ENCODE assay signal across 8 cellular contexts in the genomic region with DNA sequence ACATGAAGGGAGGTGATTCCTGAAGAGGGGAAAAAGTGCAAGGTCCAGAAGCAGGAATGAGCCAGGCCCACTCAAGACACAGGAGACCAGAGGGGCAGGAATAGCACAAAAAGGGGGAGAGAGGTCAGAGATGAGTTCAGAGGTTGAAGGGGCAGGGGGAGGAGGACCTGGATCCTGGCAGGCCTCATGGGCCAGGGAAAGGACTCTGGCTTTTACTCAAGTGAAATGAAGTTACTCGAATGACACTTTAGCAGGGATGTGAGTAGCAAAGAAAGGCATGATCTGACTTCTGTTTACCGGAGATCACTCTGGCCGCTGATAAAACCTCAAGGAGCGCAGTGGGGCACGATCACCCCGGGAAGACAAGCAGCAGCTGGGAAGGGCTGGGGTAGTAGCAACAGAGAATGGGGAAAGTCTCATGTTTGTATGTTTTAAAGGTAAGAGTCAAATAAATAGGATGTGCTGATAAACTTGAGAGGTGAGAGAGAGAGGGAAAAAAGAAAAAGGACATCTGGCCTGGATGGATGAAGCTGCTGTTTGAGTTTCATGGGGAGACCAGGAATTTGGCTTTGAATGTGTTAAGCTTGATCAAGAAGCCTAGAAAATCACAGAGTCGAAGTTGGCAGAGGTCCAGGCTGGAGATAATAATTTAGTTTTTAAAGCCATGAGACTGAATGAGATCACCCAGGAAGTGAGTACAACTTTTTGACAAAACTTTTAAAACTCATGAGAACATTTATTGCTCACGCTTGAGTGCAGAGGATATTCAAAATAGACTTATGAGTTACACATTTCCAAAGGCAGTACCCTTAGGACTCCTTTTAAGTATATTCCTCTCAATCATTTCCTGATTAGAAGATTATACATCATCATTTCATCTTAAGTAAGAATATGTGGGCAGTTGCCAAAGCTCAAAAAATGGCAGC.
DNase-seq lines count a peak whose midpoint lies in the region; FAIRE-seq and TF ChIP-seq lines count a peak whose summit lies in the region.

No MANE protein-coding gene starts in this region.

- DNase-seq in GM04503 (ENCODE audit: low read depth) (peak; percentile 62), OCI-LY7 (ENCODE audit: low spot score) (no peak), retinal pigment epithelial cell (ENCODE audit: low read depth) (peak; percentile 86), NCI-H128 (lab: John Stamatoyannopoulos, UW; ENCODE audit: unreplicated experiment) (no peak), NCI-H2081 (lab: John Stamatoyannopoulos, UW) (no peak), frontal cortex (ENCODE audit: low spot score in 2 of 2) (no peak)
- no peak for DNase-seq in effector CD4-positive, alpha-beta T cell

- FAIRE-seq in frontal cortex (lab: Jason Lieb, UNC) = no peak

- no peaks in the 10 kb centered on the region for H3K27me3 ChIP-seq in esophagus (ENCODE audit: control insufficient read depth in 1 of 2, insufficient read depth in 2 of 2, low read length in 2 of 2)

- no peaks in the 10 kb centered on the region for H3K9me2 ChIP-seq in OCI-LY7 (ENCODE audit: insufficient read depth, low read length)

- peaks cover 27% of the 10 kb centered on the region; the same call in 1 of the 2 replicates for H3K79me2 ChIP-seq in OCI-LY7 (ENCODE audit: insufficient read depth, low read depth, low read length)

- 39 to 48% methylated on average over 8 of the region's 8 CpGs for WGBS in esophagus, 2 donors

- H2AFZ ChIP-seq in OCI-LY7 (ENCODE audit: low read length) = no peak overlapping the region

- POLR2A ChIA-PET in OCI-LY7 (lab: Charles Lee) = interaction anchor here (0.6 to 1.7 kb wide), 9 partner anchors 10 to 116 kb away, joined by 3 to 6 read pairs (median 3); no protein-coding TSS in a partner anchor

- H3K4me2 ChIP-seq in OCI-LY7 (ENCODE audit: low read length) = peak overlapping the region; percentile 23; the same call in 1 of the 2 replicates

- peaks cover 36% of the 10 kb centered on the region for H3K4me1 ChIP-seq in OCI-LY7 (ENCODE audit: insufficient read depth, low read length, poor library complexity, severe bottlenecking)
- H3K4me1 ChIP-seq in esophagus (ENCODE audit: control insufficient read depth in 2 of 2, insufficient read depth in 2 of 2, low read length in 1 of 2) = peaks cover 6 to 11% of the 10 kb centered on the region in 2 donors

- TF ChIP-seq CTCF in OCI-LY7 (conservative IDR thresholded peaks at IDR 0.05; ENCODE audit: low read length) = no peak
- no peak for TF ChIP-seq CTCF in retinal pigment epithelial cell (conservative IDR thresholded peaks at IDR 0.05; ENCODE audit: low read depth, low read length)

- no TSS peak for BruUV-seq in OCI-LY7 (replicated peaks; lab: Mats Ljungman, UMichigan)

- H3K36me3 ChIP-seq in OCI-LY7 (ENCODE audit: insufficient read depth, low read length) (no peaks in the 10 kb centered on the region; the same call in 1 of the 2 replicates), esophagus (ENCODE audit: control insufficient read depth in 2 of 2, insufficient read depth in 2 of 2, low read length in 1 of 2) (no peaks in the 10 kb centered on the region)

- intact Hi-C loops in OCI-LY7 (cut with micrococcal nuclease; ENCODE audit: unreplicated experiment) = no loop called here

- H4K20me1 ChIP-seq in OCI-LY7 (ENCODE audit: insufficient read depth, low read length) = peaks cover 3% of the 10 kb centered on the region; the same call in 1 of the 2 replicates

- no peak overlapping the region for H3K27ac ChIP-seq in OCI-LY7 (ENCODE audit: low read depth, low read length, poor library complexity, severe bottlenecking)
- peak overlapping the region; percentile 14 to 57 for H3K27ac ChIP-seq in esophagus (ENCODE audit: low read depth in 2 of 2, low read length in 1 of 2)

- CTCF ChIA-PET in OCI-LY7 (lab: Charles Lee; ENCODE audit: unreplicated experiment) = no interaction called here

- H3K9me3 ChIP-seq in OCI-LY7 (ENCODE audit: low read length) = no peaks in the 10 kb centered on the region
- H3K9me3 ChIP-seq in esophagus (ENCODE audit: control insufficient read depth in 2 of 2, insufficient read depth in 1 of 2, low read depth in 1 of 2, low read length in 1 of 2) = no peaks in the 10 kb centered on the region

- H3K4me3 ChIP-seq in OCI-LY7 (ENCODE audit: low read depth, low read length, poor library complexity, severe bottlenecking) (no peak overlapping the region), esophagus (ENCODE audit: low read depth in 1 of 2, low read length in 2 of 2) (no peak overlapping the region), retinal pigment epithelial cell (ENCODE audit: low read length) (no peak overlapping the region)

Comparison
In these comparisons a context has a peak if more than half of its experiments do, and no peak if none do; other contexts are left out.
1. DNase-seq: peak in GM04503 (single experiment) and retinal pigment epithelial cell (single experiment); none in OCI-LY7 (single experiment), NCI-H128 (single experiment), effector CD4-positive, alpha-beta T cell (single experiment), NCI-H2081 (0 of 2) and frontal cortex (0 of 2).